9 cellular contexts compared by ENCODE assay signal in the genomic region with DNA sequence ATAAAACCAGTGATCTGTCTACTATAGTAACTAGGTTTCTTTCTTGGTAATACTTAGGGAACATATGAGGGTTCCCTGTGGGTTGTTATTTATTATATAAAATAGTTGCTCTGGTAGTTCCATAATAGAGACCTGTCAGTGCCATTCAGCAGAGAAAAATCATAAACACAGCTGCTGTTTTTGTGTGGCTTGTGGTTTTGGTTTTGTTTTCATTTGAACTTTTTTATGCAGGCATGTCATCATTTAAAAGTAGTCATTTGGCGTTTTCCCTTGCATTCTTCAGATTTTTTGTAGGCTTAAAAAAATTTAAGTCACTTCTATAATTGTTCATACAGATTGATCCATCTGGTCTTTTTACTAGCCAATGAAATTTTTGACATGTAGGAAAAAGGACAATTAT. TPM values are rescaled to one million over a fixed set of nuclear protein-coding genes. Genes with fewer than 3 reads are reported as not detected.
DNase-seq lines count a peak whose midpoint lies in the region; ATAC-seq and TF ChIP-seq lines count a peak whose summit lies in the region.
"Had no signal": no experiment of that assay in that cellular context is flagged by ENCODE, and none has a peak within 500 bp of the region (broad histone marks: within the 10 kb centered on the region; RNA-seq: fewer than 3 reads in every experiment).

No MANE protein-coding gene starts in this region.

- peaks cover 67% of the 10 kb centered on the region for H4K20me1 ChIP-seq in BLaER1

- H3K36me3 Mint-ChIP-seq in stimulated activated naive B cell treated with anti-CD40 and anti-IgM and Interleukin-4, amounts not matched to agents 10 μg/mL and 1 μg/mL and 100 μg/mL, for 72 hours, result peaks cover 6 to 8% of the 10 kb centered on the region in 2 donors

- H3K9ac ChIP-seq in BLaER1, result no peak overlapping the region

- 0 to 4% methylated on average over 1 of the region's 1 CpG for WGBS in aorta, 2 donors
- WGBS in stomach, 5 donors, result 36 to 59% (median 45%) methylated on average over 1 of the region's 1 CpG

- no peak overlapping the region for H3K27ac Mint-ChIP-seq in stimulated activated naive B cell treated with anti-CD40 and anti-IgM and Interleukin-4, amounts not matched to agents 10 μg/mL and 1 μg/mL and 100 μg/mL, for 72 hours

- no peak for TF ChIP-seq CTCF in stomach (IDR thresholded peaks at IDR 0.05)

- H3K4me1 Mint-ChIP-seq in stimulated activated naive B cell treated with anti-CD40 and anti-IgM and Interleukin-4, amounts not matched to agents 10 μg/mL and 1 μg/mL and 100 μg/mL, for 72 hours, result peaks cover 26 to 56% of the 10 kb centered on the region in 2 donors

- H3K27me3 Mint-ChIP-seq in stimulated activated naive B cell treated with anti-CD40 and anti-IgM and Interleukin-4, amounts not matched to agents 10 μg/mL and 1 μg/mL and 100 μg/mL, for 72 hours, result no peaks in the 10 kb centered on the region

- H3K4me1 ChIP-seq in BLaER1, result peaks cover 40% of the 10 kb centered on the region
- H3K4me1 ChIP-seq in aorta (ENCODE audit: control insufficient read depth in 1 of 2, insufficient read depth in 2 of 2, low read length in 2 of 2), result peaks cover 0 to 6% of the 10 kb centered on the region in 2 donors
- peaks cover 0 to 48% (median 7%) of the 10 kb centered on the region in 4 donors for H3K4me1 ChIP-seq in stomach

- H3K9me3 ChIP-seq in BLaER1 (no peaks in the 10 kb centered on the region), aorta (ENCODE audit: control insufficient read depth, low read length) (no peaks in the 10 kb centered on the region), stomach (no peaks in the 10 kb centered on the region)
- H3K9me3 ChIP-seq: heart right ventricle had no signal

- peak overlapping the region in 1 of 2 donors; percentile 37 for H3K4me3 Mint-ChIP-seq in stimulated activated naive B cell treated with anti-CD40 and anti-IgM and Interleukin-4, amounts not matched to agents 10 μg/mL and 1 μg/mL and 100 μg/mL, for 72 hours

- peak; percentile 86 for ATAC-seq in GM19324 (IDR thresholded peaks at IDR 0.05; ENCODE audit: low FRiP score, unreplicated experiment)
- peak; percentile 88 for ATAC-seq in HG03159 (IDR thresholded peaks at IDR 0.05; ENCODE audit: unreplicated experiment)
- peak; percentile 69 to 75 for ATAC-seq in stimulated activated naive B cell treated with anti-CD40 and anti-IgM and Interleukin-4, amounts not matched to agents 10 μg/mL and 1 μg/mL and 100 μg/mL, for 72 hours (replicated peaks)
- ATAC-seq in aorta (ENCODE audit: low FRiP score), result no peak

- H3K4me3 ChIP-seq in BLaER1, result no peak overlapping the region
- H3K4me3 ChIP-seq in aorta (ENCODE audit: low read length in 2 of 2), result no peak overlapping the region
- H3K4me3 ChIP-seq in stomach, result no peak overlapping the region
- H3K4me3 ChIP-seq: heart right ventricle had no signal

- intact Hi-C loops in aorta (cut with DNase I), result no loop called here
- intact Hi-C loops in stomach (cut with DNase I; ENCODE audit: low total_unique reads), result no loop called here

- H3K27ac ChIP-seq in BLaER1 (no peak overlapping the region), aorta (ENCODE audit: low read depth in 1 of 2, low read length in 2 of 2) (no peak overlapping the region), stomach (no peak overlapping the region)

- H3K9me3 Mint-ChIP-seq in stimulated activated naive B cell treated with anti-CD40 and anti-IgM and Interleukin-4, amounts not matched to agents 10 μg/mL and 1 μg/mL and 100 μg/mL, for 72 hours, result peaks cover 0 to 3% of the 10 kb centered on the region in 2 donors

- H3K27me3 ChIP-seq in BLaER1 (no peaks in the 10 kb centered on the region), aorta (ENCODE audit: control insufficient read depth in 1 of 2, insufficient read depth in 2 of 2, low read length in 1 of 2) (no peaks in the 10 kb centered on the region), stomach (no peaks in the 10 kb centered on the region)
- H3K27me3 ChIP-seq: heart right ventricle had no signal

- peak; percentile 81 for DNase-seq in astrocyte of the hippocampus (ENCODE audit: low read depth, low spot score)
- no peak for DNase-seq in stimulated activated naive B cell treated with anti-CD40 and anti-IgM and Interleukin-4, amounts not matched to agents 10 μg/mL and 1 μg/mL and 100 μg/mL, for 72 hours
- no peak for DNase-seq in aorta
- DNase-seq in DMS 273 treated with DMSO at 0.1 percent for 48 hours (lab: John Stamatoyannopoulos, UW), result no peak
- no peak for DNase-seq in stomach
- DNase-seq: heart right ventricle had no signal

- H3K36me3 ChIP-seq in BLaER1, result peaks cover 17% of the 10 kb centered on the region
- no peaks in the 10 kb centered on the region for H3K36me3 ChIP-seq in aorta (ENCODE audit: control insufficient read depth in 1 of 2, insufficient read depth in 2 of 2, low read length in 1 of 2)
- peaks cover 0 to 9% (median 3%) of the 10 kb centered on the region in 4 donors for H3K36me3 ChIP-seq in stomach

- peak overlapping the region; percentile 61 for H3K4me2 ChIP-seq in BLaER1

- no peak for TF ChIP-seq POLR2A in stomach (IDR thresholded peaks at IDR 0.05)

- TF ChIP-seq EP300 in stomach (IDR thresholded peaks at IDR 0.05), result no peak

RNA-seq across cellular contexts. Expression of a gene that starts 47.9 kb away (rescaled TPM):
- total RNA-seq in aorta, result 10 to 100 TPM; 37.6 to 39.1 TPM
- 10 to 100 TPM in 1 of 2 donors, 1 to 10 TPM in 1; 7.6 to 13.9 TPM for polyA plus RNA-seq in aorta
- 100 to 1,000 TPM in 1 of 5 donors, 10 to 100 TPM in 3, 1 to 10 TPM in 1; 2.6 to 144 (median 22.3) TPM for total RNA-seq in stomach
- polyA plus RNA-seq in stomach, result 1 to 10 TPM; 3.4 to 5.6 (median 4.1) TPM

RNA-seq across cellular contexts. Expression of a gene that starts 54.8 kb away (rescaled TPM):
- total RNA-seq in aorta, result 1 to 10 TPM; 3.6 to 6.2 TPM
- polyA plus RNA-seq in aorta, result 1 to 10 TPM; 2.5 to 4.4 TPM
- 1 to 10 TPM in 3 of 5 donors, under 1 TPM in 1, not detected in 1; 0.58 to 7.2 (median 2.4) TPM for total RNA-seq in stomach
- polyA plus RNA-seq in stomach, result 1 to 10 TPM; 1.4 to 2.9 (median 1.8) TPM
